In the genomic region with DNA sequence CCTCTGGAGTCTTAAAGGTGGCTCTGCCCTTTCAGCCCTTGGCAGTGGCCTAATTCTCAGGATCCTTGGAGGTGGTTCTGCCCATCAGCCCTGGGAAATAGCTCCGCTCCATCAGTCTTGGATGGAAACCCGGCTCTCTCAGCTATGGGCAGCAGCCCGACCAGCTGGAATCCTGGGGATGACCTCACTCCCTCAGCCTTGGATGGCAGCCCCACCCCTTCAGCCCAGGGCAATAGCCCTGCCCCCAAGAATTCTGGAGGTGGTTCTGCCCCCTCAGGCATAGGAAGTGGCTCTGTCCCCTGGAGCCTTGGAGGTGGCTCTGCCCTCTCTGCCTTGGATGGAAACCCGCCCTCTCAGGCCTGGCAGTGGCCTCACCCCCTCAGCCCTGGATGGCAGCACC, we compare ENCODE assay signal across 1 cellular context.
TF ChIP-seq lines count a peak whose summit lies in the region.

No MANE protein-coding gene starts in this region.

TF ChIP-seq in WTC11, 78 proteins besides CTCF, POLR2A, EP300 and RAD21 (continued from another document):
- TF ChIP-seq, protein P1, sequence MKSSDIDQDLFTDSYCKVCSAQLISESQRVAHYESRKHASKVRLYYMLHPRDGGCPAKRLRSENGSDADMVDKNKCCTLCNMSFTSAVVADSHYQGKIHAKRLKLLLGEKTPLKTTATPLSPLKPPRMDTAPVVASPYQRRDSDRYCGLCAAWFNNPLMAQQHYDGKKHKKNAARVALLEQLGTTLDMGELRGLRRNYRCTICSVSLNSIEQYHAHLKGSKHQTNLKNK (CRISPR knock-in tag; IDR thresholded peaks at IDR 0.05), result no peak
- TF ChIP-seq, protein P2, sequence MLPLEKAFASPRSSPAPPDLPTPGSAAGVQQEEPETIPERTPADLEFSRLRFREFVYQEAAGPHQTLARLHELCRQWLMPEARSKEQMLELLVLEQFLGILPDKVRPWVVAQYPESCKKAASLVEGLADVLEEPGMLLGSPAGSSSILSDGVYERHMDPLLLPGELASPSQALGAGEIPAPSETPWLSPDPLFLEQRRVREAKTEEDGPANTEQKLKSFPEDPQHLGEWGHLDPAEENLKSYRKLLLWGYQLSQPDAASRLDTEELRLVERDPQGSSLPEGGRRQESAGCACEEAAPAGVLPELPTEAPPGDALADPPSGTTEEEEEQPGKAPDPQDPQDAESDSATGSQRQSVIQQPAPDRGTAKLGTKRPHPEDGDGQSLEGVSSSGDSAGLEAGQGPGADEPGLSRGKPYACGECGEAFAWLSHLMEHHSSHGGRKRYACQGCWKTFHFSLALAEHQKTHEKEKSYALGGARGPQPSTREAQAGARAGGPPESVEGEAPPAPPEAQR (CRISPR knock-in tag; IDR thresholded peaks at IDR 0.05), result no peak
- no peak for TF ChIP-seq GRHL2 (CRISPR knock-in tag; IDR thresholded peaks at IDR 0.05; ENCODE audit: insufficient replicate concordance, severe bottlenecking)
- TF ChIP-seq, protein P3, sequence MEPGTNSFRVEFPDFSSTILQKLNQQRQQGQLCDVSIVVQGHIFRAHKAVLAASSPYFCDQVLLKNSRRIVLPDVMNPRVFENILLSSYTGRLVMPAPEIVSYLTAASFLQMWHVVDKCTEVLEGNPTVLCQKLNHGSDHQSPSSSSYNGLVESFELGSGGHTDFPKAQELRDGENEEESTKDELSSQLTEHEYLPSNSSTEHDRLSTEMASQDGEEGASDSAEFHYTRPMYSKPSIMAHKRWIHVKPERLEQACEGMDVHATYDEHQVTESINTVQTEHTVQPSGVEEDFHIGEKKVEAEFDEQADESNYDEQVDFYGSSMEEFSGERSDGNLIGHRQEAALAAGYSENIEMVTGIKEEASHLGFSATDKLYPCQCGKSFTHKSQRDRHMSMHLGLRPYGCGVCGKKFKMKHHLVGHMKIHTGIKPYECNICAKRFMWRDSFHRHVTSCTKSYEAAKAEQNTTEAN (CRISPR knock-in tag; IDR thresholded peaks at IDR 0.05), result no peak
- no peak for TF ChIP-seq TCF7 (CRISPR knock-in tag; IDR thresholded peaks at IDR 0.05; ENCODE audit: low read depth)
- TF ChIP-seq JAZF1 (CRISPR knock-in tag; IDR thresholded peaks at IDR 0.05), result no peak
- TF ChIP-seq, protein P4, sequence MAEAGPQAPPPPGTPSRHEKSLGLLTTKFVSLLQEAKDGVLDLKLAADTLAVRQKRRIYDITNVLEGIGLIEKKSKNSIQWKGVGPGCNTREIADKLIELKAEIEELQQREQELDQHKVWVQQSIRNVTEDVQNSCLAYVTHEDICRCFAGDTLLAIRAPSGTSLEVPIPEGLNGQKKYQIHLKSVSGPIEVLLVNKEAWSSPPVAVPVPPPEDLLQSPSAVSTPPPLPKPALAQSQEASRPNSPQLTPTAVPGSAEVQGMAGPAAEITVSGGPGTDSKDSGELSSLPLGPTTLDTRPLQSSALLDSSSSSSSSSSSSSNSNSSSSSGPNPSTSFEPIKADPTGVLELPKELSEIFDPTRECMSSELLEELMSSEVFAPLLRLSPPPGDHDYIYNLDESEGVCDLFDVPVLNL (CRISPR knock-in tag; IDR thresholded peaks at IDR 0.05; ENCODE audit: borderline replicate concordance, low read depth), result no peak
- TF ChIP-seq, protein P5, sequence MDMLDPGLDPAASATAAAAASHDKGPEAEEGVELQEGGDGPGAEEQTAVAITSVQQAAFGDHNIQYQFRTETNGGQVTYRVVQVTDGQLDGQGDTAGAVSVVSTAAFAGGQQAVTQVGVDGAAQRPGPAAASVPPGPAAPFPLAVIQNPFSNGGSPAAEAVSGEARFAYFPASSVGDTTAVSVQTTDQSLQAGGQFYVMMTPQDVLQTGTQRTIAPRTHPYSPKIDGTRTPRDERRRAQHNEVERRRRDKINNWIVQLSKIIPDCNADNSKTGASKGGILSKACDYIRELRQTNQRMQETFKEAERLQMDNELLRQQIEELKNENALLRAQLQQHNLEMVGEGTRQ (CRISPR knock-in tag; IDR thresholded peaks at IDR 0.05), result no peak
